Comparison of ENCODE assay signal across 14 cellular contexts in genomic region chr22:26563022-26563421, GRCh38.
DNase-seq lines count a peak whose midpoint lies in the region; ATAC-seq and TF ChIP-seq lines count a peak whose summit lies in the region.
"Had no signal": no experiment of that assay in that cellular context is flagged by ENCODE, and none has a peak within 500 bp of the region (broad histone marks: within the 10 kb centered on the region; RNA-seq: fewer than 3 reads in every experiment).

No MANE protein-coding gene starts in this region.

- H3K9me3 ChIP-seq in OCI-LY3 (ENCODE audit: insufficient read depth, low read length) = no peaks in the 10 kb centered on the region

- no peak overlapping the region for H2AFZ ChIP-seq in OCI-LY3 (ENCODE audit: low read depth, low read length)

- H3K27me3 Mint-ChIP-seq in activated naive CD8-positive, alpha-beta T cell = no peaks in the 10 kb centered on the region
- H3K27me3 Mint-ChIP-seq in activated naive CD8-positive, alpha-beta T cell treated with anti-CD3 and anti-CD28 coated beads, Interleukin-2, amount 50 U/mL, for 24 hours = no peaks in the 10 kb centered on the region
- no peaks in the 10 kb centered on the region for H3K27me3 Mint-ChIP-seq in effector memory CD8-positive, alpha-beta T cell
- H3K27me3 Mint-ChIP-seq in stimulated activated naive B cell treated with anti-CD40 and anti-IgM and Interleukin-4, amounts not matched to agents 10 μg/mL and 1 μg/mL and 100 μg/mL, for 72 hours = no peaks in the 10 kb centered on the region

- no peak overlapping the region for H3K4me3 Mint-ChIP-seq in activated naive CD8-positive, alpha-beta T cell
- H3K4me3 Mint-ChIP-seq in activated naive CD8-positive, alpha-beta T cell treated with anti-CD3 and anti-CD28 coated beads, Interleukin-2, amount 50 U/mL, for 24 hours = no peak overlapping the region
- H3K4me3 Mint-ChIP-seq in effector memory CD8-positive, alpha-beta T cell = no peak overlapping the region
- H3K4me3 Mint-ChIP-seq in stimulated activated naive B cell treated with anti-CD40 and anti-IgM and Interleukin-4, amounts not matched to agents 10 μg/mL and 1 μg/mL and 100 μg/mL, for 72 hours = no peak overlapping the region

- peak; percentile 38 for TF ChIP-seq CTCF in OCI-LY3 (IDR thresholded peaks at IDR 0.05; ENCODE audit: low read depth, low read length)

- H3K27ac ChIP-seq in OCI-LY3 (ENCODE audit: low read length) = no peak overlapping the region
- H3K27ac ChIP-seq: HL-60 had no signal

- DNase-seq in activated naive CD8-positive, alpha-beta T cell treated with anti-CD3 and anti-CD28 coated beads, Interleukin-2, amount 50 U/mL, for 24 hours = no peak
- DNase-seq in effector memory CD8-positive, alpha-beta T cell = no peak
- DNase-seq in stimulated activated naive B cell treated with anti-CD40 and anti-IgM and Interleukin-4, amounts not matched to agents 10 μg/mL and 1 μg/mL and 100 μg/mL, for 72 hours = no peak
- no peak for DNase-seq in hypothalamus (lab: John Stamatoyannopoulos, UW)
- no peak for DNase-seq in NCI-H446 treated with DMSO at 0.1 percent for 48 hours (lab: John Stamatoyannopoulos, UW)
- DNase-seq in NCI-H1694 (lab: John Stamatoyannopoulos, UW) = no peak
- DNase-seq: activated CD4-positive, alpha-beta T cell treated with anti-CD3 and anti-CD28 coated beads, Interleukin-2, amount 50 U/mL, for 48 hours; activated effector memory CD4-positive, alpha-beta T cell treated with anti-CD3 and anti-CD28 coated beads, Interleukin-2, amount 50 U/mL, for 16 hours; NCI-H187 treated with DMSO at 0.1 percent for 48 hours; NCI-H526; small intestine had no signal

- H3K9me3 Mint-ChIP-seq in activated naive CD8-positive, alpha-beta T cell (ENCODE audit: low read depth) = no peaks in the 10 kb centered on the region
- H3K9me3 Mint-ChIP-seq in activated naive CD8-positive, alpha-beta T cell treated with anti-CD3 and anti-CD28 coated beads, Interleukin-2, amount 50 U/mL, for 24 hours = no peaks in the 10 kb centered on the region
- H3K9me3 Mint-ChIP-seq in effector memory CD8-positive, alpha-beta T cell = no peaks in the 10 kb centered on the region
- no peaks in the 10 kb centered on the region for H3K9me3 Mint-ChIP-seq in stimulated activated naive B cell treated with anti-CD40 and anti-IgM and Interleukin-4, amounts not matched to agents 10 μg/mL and 1 μg/mL and 100 μg/mL, for 72 hours

- ATAC-seq in activated naive CD8-positive, alpha-beta T cell treated with anti-CD3 and anti-CD28 coated beads, Interleukin-2, amount 50 U/mL, for 24 hours = no peak
- ATAC-seq in effector memory CD8-positive, alpha-beta T cell (replicated peaks) = no peak
- ATAC-seq in stimulated activated naive B cell treated with anti-CD40 and anti-IgM and Interleukin-4, amounts not matched to agents 10 μg/mL and 1 μg/mL and 100 μg/mL, for 72 hours (replicated peaks) = no peak

- no peak overlapping the region for H3K4me3 ChIP-seq in OCI-LY3 (ENCODE audit: low read length)

- H3K4me1 ChIP-seq in OCI-LY3 (ENCODE audit: low read length) = no peaks in the 10 kb centered on the region

- no peaks in the 10 kb centered on the region for H4K20me1 ChIP-seq in OCI-LY3 (ENCODE audit: insufficient read depth, low read length)

- H3K36me3 ChIP-seq in OCI-LY3 (replicated peaks; ENCODE audit: low read depth, low read length) = no peaks in the 10 kb centered on the region

- no peaks in the 10 kb centered on the region for H3K27me3 ChIP-seq in OCI-LY3 (ENCODE audit: low read depth, low read length)

- no peak overlapping the region for H3K4me2 ChIP-seq in OCI-LY3 (ENCODE audit: low read length)

- H3K36me3 Mint-ChIP-seq in activated naive CD8-positive, alpha-beta T cell = no peaks in the 10 kb centered on the region
- no peaks in the 10 kb centered on the region for H3K36me3 Mint-ChIP-seq in activated naive CD8-positive, alpha-beta T cell treated with anti-CD3 and anti-CD28 coated beads, Interleukin-2, amount 50 U/mL, for 24 hours (ENCODE audit: low read depth)
- peaks cover 25% of the 10 kb centered on the region for H3K36me3 Mint-ChIP-seq in effector memory CD8-positive, alpha-beta T cell (ENCODE audit: insufficient read depth)
- H3K36me3 Mint-ChIP-seq in stimulated activated naive B cell treated with anti-CD40 and anti-IgM and Interleukin-4, amounts not matched to agents 10 μg/mL and 1 μg/mL and 100 μg/mL, for 72 hours = peaks cover 5 to 7% of the 10 kb centered on the region in 2 donors

- no peak overlapping the region for H3K9ac ChIP-seq in OCI-LY3 (ENCODE audit: low read length)

- peaks cover 48% of the 10 kb centered on the region for H3K4me1 Mint-ChIP-seq in activated naive CD8-positive, alpha-beta T cell (ENCODE audit: low read depth)
- peaks cover 27% of the 10 kb centered on the region for H3K4me1 Mint-ChIP-seq in activated naive CD8-positive, alpha-beta T cell treated with anti-CD3 and anti-CD28 coated beads, Interleukin-2, amount 50 U/mL, for 24 hours
- H3K4me1 Mint-ChIP-seq in effector memory CD8-positive, alpha-beta T cell (ENCODE audit: low read depth in 2 of 2) = peaks cover 56 to 86% of the 10 kb centered on the region in 2 donors
- H3K4me1 Mint-ChIP-seq in stimulated activated naive B cell treated with anti-CD40 and anti-IgM and Interleukin-4, amounts not matched to agents 10 μg/mL and 1 μg/mL and 100 μg/mL, for 72 hours = peaks cover 12 to 21% of the 10 kb centered on the region in 2 donors

- H3K27ac Mint-ChIP-seq in activated naive CD8-positive, alpha-beta T cell = peak overlapping the region; percentile 22
- H3K27ac Mint-ChIP-seq in activated naive CD8-positive, alpha-beta T cell treated with anti-CD3 and anti-CD28 coated beads, Interleukin-2, amount 50 U/mL, for 24 hours = no peak overlapping the region
- peak overlapping the region; percentile 77 to 86 for H3K27ac Mint-ChIP-seq in effector memory CD8-positive, alpha-beta T cell
- H3K27ac Mint-ChIP-seq in stimulated activated naive B cell treated with anti-CD40 and anti-IgM and Interleukin-4, amounts not matched to agents 10 μg/mL and 1 μg/mL and 100 μg/mL, for 72 hours = peak overlapping the region; percentile 34

- no peaks in the 10 kb centered on the region for H3K79me2 ChIP-seq in OCI-LY3 (ENCODE audit: low read length)
